ENCODE assay signal across 9 cellular contexts in the genomic region with DNA sequence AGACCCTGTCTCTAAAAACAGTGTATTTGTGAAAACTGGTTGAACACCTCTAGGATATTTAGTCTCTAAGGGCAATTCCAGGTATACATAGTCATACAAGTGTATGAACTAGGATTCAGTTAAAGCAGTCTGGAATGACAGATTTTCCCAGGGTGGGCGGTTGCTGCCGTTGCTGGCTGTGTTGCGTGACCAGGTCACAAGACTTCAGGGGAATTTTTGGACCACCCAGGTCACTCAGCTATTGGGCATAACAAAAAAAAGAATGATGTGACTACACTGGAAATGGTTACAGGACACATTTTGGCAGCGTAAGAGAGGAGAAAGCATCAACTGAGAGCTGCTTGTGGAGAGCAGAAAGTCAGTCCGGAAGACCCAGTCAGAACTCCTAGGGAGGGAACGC. TPM values are rescaled to one million over a fixed set of nuclear protein-coding genes. Genes with fewer than 3 reads are reported as not detected.
"Had no signal": no experiment of that assay in that cellular context is flagged by ENCODE, and none has a peak within 500 bp of the region (broad histone marks: within the 10 kb centered on the region; RNA-seq: fewer than 3 reads in every experiment).

No MANE protein-coding gene starts in this region.

- H3K4me1 Mint-ChIP-seq: IgD-negative memory B cell had no signal

- DNase-seq: GM23248, GOT3, H7, HFFc6 had no signal

- H3K27ac Mint-ChIP-seq: HFFc6, IgD-negative memory B cell had no signal

- H3K4me3 ChIP-seq: GM23248, HAP-1 had no signal

- H3K4me1 ChIP-seq: HAP-1 had no signal

- H3K27ac ChIP-seq: HL-60 had no signal

- H3K36me3 ChIP-seq: HAP-1 had no signal

- H3K9ac ChIP-seq: GM23248 had no signal

- H3K4me3 Mint-ChIP-seq: HFFc6 had no signal

- H2AFZ ChIP-seq: GM23248 had no signal

- H3K9me3 ChIP-seq: HAP-1 had no signal

- ATAC-seq: HCT116, HepG2 had no signal

RNA-seq across cellular contexts. Expression of a gene that starts 58.0 kb away (rescaled TPM):
- total RNA-seq: GM23248, HFFc6 had no signal
- polyA plus RNA-seq: GM23248, IgD-negative memory B cell had no signal
